In genomic region chr19:45152504-45153338, GRCh38 we compare ENCODE assay signal across 8 cellular contexts. TPM values are rescaled to one million over a fixed set of nuclear protein-coding genes. Genes with fewer than 3 reads are reported as not detected.
DNase-seq lines count a peak whose midpoint lies in the region; ATAC-seq and TF ChIP-seq lines count a peak whose summit lies in the region.

No MANE protein-coding gene starts in this region.

- H3K27me3 ChIP-seq in dorsolateral prefrontal cortex = peaks cover 0 to 14% (median 0%) of the 10 kb centered on the region in 45 donors
- H3K27me3 ChIP-seq in mucosa of stomach (ENCODE audit: control insufficient read depth, insufficient read depth, low read length) = peaks cover 41% of the 10 kb centered on the region
- H3K27me3 ChIP-seq in stomach = peaks cover 0 to 56% (median 23%) of the 10 kb centered on the region in 3 donors

- H3K4me3 Mint-ChIP-seq in activated B cell treated with CpG ODN at 0.5 μM for 24 hours = peak overlapping the region; percentile 79

- no peak for TF ChIP-seq CTCF in activated B cell treated with CpG ODN at 0.5 μM for 24 hours (IDR thresholded peaks at IDR 0.05)
- peak in 17 of 56 donors; percentile 7 to 45 (median 18) for TF ChIP-seq CTCF in dorsolateral prefrontal cortex (IDR thresholded peaks at IDR 0.05 in 54 of 56, conservative IDR thresholded peaks at IDR 0.05 in 2 of 56; ENCODE audit: low read depth in 1 of 56, partially characterized antibody in 56 of 56)
- TF ChIP-seq CTCF in stomach (IDR thresholded peaks at IDR 0.05) = no peak

- no peak overlapping the region for H3K9ac ChIP-seq in mucosa of stomach (ENCODE audit: low read length)

- H3K27ac Mint-ChIP-seq in activated B cell treated with CpG ODN at 0.5 μM for 24 hours = peak overlapping the region; percentile 12

- ATAC-seq in activated B cell treated with CpG ODN at 0.5 μM for 24 hours (ENCODE audit: low read depth) (peak; percentile 58), HG02973 (IDR thresholded peaks at IDR 0.05; ENCODE audit: unreplicated experiment) (no peak), GM19395 (IDR thresholded peaks at IDR 0.05; ENCODE audit: unreplicated experiment) (no peak)

- H3K27ac ChIP-seq in dorsolateral prefrontal cortex (peak overlapping the region in 40 of 59 donors; percentile 5 to 74 (median 44)), stomach (no peak overlapping the region)

- intact Hi-C loops in activated B cell treated with CpG ODN at 0.5 μM for 24 hours (cut with micrococcal nuclease) (no loop called here), dorsolateral prefrontal cortex (cut with DNase I) (loop anchor here in 1 of 2 donors (10.0 kb wide), 1 partner anchor 58 kb away; the partner anchor contains the start of gene PPP1R37), stomach (cut with DNase I; ENCODE audit: low total_unique reads) (no loop called here)

- H3K9me3 Mint-ChIP-seq in activated B cell treated with CpG ODN at 0.5 μM for 24 hours = no peaks in the 10 kb centered on the region

- POLR2A ChIA-PET in activated B cell treated with CpG ODN at 0.5 μM for 24 hours (lab: Charles Lee) = interaction anchor here (0.5 to 2.5 kb wide), 7 partner anchors 12 to 151 kb away, joined by 3 to 18 read pairs (median 5); partner anchors contain the start of genes BLOC1S3, RELB and TRAPPC6A

- H3K4me3 ChIP-seq in GM08714 (ENCODE audit: low read length) = peak overlapping the region; percentile 4; the same call in 1 of the 2 replicates
- peak overlapping the region; percentile 12 to 65 (median 47) for H3K4me3 ChIP-seq in dorsolateral prefrontal cortex
- H3K4me3 ChIP-seq in mucosa of stomach (ENCODE audit: low read length) = peak overlapping the region; percentile 14
- H3K4me3 ChIP-seq in stomach = peak overlapping the region; percentile 25 to 45 (median 33)

- no peaks in the 10 kb centered on the region for H3K36me3 ChIP-seq in mucosa of stomach (ENCODE audit: control insufficient read depth, insufficient read depth, low read length)
- peaks cover under 1 to 17% (median 5%) of the 10 kb centered on the region in 4 donors for H3K36me3 ChIP-seq in stomach

- H3K4me1 ChIP-seq in mucosa of stomach (ENCODE audit: control insufficient read depth, insufficient read depth, low read length) = peaks cover 44% of the 10 kb centered on the region
- peaks cover 26 to 41% (median 31%) of the 10 kb centered on the region in 4 donors for H3K4me1 ChIP-seq in stomach

- CTCF ChIA-PET in activated B cell treated with CpG ODN at 0.5 μM for 24 hours (lab: Charles Lee) = interaction anchor here (1.1 to 2.9 kb wide), 3 partner anchors 9 to 61 kb away, joined by 3 to 8 read pairs (median 4); no protein-coding TSS in a partner anchor

- no peaks in the 10 kb centered on the region for H3K36me3 Mint-ChIP-seq in activated B cell treated with CpG ODN at 0.5 μM for 24 hours (ENCODE audit: low read depth)

- 2 to 10% (median 3%) methylated on average over 45 to 91 of the region's 91 CpGs for WGBS in stomach, 5 donors

- H3K4me1 Mint-ChIP-seq in activated B cell treated with CpG ODN at 0.5 μM for 24 hours = peaks cover 15% of the 10 kb centered on the region

- no peak for TF ChIP-seq POLR2A in stomach (IDR thresholded peaks at IDR 0.05)

- TF ChIP-seq EP300 in stomach (IDR thresholded peaks at IDR 0.05) = no peak

- peak; percentile 36 for DNase-seq in activated B cell treated with CpG ODN at 0.5 μM for 24 hours
- DNase-seq in dorsolateral prefrontal cortex = peak in 7 of 10 donors; percentile 25 to 74 (median 39)
- DNase-seq in stomach = peak; percentile 58
- DNase-seq in NCI-H748 (lab: John Stamatoyannopoulos, UW; ENCODE audit: unreplicated experiment) = no peak

- peaks cover 33% of the 10 kb centered on the region for H3K27me3 Mint-ChIP-seq in activated B cell treated with CpG ODN at 0.5 μM for 24 hours

- H3K9me3 ChIP-seq in mucosa of stomach (ENCODE audit: control insufficient read depth, low read length) = no peaks in the 10 kb centered on the region
- peaks cover 0 to 4% (median 0%) of the 10 kb centered on the region in 4 donors for H3K9me3 ChIP-seq in stomach

RNA-seq across cellular contexts. Expression of gene NKPD1, which starts 8.1 kb away (rescaled TPM):
- 0.11 and 0.12 TPM in 2 replicates for total RNA-seq in activated B cell treated with CpG ODN at 0.5 μM for 24 hours
- total RNA-seq in dorsolateral prefrontal cortex = 1 to 10 TPM in 26 of 120 experiments, under 1 TPM in 94; 0.22 to 2.5 (median 0.70) TPM
- not detected for total RNA-seq in stomach
- polyA plus RNA-seq in stomach = under 1 TPM in 1 of 3 donors, not detected in 2; 0.20 TPM

RNA-seq across cellular contexts. Expression of gene TRAPPC6A, which starts 25.3 kb away (rescaled TPM):
- total RNA-seq in activated B cell treated with CpG ODN at 0.5 μM for 24 hours = 51.8 and 56.0 TPM in 2 replicates
- 10 to 100 TPM in 119 of 120 experiments, 1 to 10 TPM in 1; 9.2 to 35.7 (median 20.2) TPM for total RNA-seq in dorsolateral prefrontal cortex
- total RNA-seq in stomach = 10 to 100 TPM in 3 of 5 donors, 1 to 10 TPM in 1, not detected in 1; 8.7 to 40.7 (median 27.8) TPM
- 10 to 100 TPM; 53.5 to 59.4 (median 58.1) TPM for polyA plus RNA-seq in stomach

RNA-seq across cellular contexts. Expression of gene BLOC1S3, which starts 25.9 kb away (rescaled TPM):
- total RNA-seq in activated B cell treated with CpG ODN at 0.5 μM for 24 hours = 15.6 and 16.5 TPM in 2 replicates
- 10 to 100 TPM in 119 of 120 experiments, 1 to 10 TPM in 1; 9.7 to 23.1 (median 13.5) TPM for total RNA-seq in dorsolateral prefrontal cortex
- total RNA-seq in stomach = 10 to 100 TPM in 2 of 5 donors, 1 to 10 TPM in 3; 3.1 to 71.0 (median 8.3) TPM
- polyA plus RNA-seq in stomach = 1 to 10 TPM; 3.5 to 7.5 (median 4.3) TPM

RNA-seq across cellular contexts. Expression of gene PPP1R37, which starts 59.7 kb away (rescaled TPM):
- total RNA-seq in activated B cell treated with CpG ODN at 0.5 μM for 24 hours = 18.8 and 27.2 TPM in 2 replicates
- 10 to 100 TPM; 33.6 to 77.3 (median 54.0) TPM for total RNA-seq in dorsolateral prefrontal cortex
- total RNA-seq in stomach = 100 to 1,000 TPM in 1 of 5 donors, 10 to 100 TPM in 4; 25.7 to 268 (median 55.4) TPM
- polyA plus RNA-seq in stomach = 10 to 100 TPM; 32.4 to 95.8 (median 39.7) TPM

Comparison
In these comparisons a context has a peak if more than half of its experiments do, and no peak if none do; other contexts are left out.
1. H3K27ac ChIP-seq: peak in dorsolateral prefrontal cortex (40 of 59); none in stomach (0 of 5).
2. Peak in every context shown above with its lines, with median percentiles within 50 percentile points of each other: H3K4me3 ChIP-seq.